Comparison of ENCODE assay signal across 1 cellular context in the genomic region with DNA sequence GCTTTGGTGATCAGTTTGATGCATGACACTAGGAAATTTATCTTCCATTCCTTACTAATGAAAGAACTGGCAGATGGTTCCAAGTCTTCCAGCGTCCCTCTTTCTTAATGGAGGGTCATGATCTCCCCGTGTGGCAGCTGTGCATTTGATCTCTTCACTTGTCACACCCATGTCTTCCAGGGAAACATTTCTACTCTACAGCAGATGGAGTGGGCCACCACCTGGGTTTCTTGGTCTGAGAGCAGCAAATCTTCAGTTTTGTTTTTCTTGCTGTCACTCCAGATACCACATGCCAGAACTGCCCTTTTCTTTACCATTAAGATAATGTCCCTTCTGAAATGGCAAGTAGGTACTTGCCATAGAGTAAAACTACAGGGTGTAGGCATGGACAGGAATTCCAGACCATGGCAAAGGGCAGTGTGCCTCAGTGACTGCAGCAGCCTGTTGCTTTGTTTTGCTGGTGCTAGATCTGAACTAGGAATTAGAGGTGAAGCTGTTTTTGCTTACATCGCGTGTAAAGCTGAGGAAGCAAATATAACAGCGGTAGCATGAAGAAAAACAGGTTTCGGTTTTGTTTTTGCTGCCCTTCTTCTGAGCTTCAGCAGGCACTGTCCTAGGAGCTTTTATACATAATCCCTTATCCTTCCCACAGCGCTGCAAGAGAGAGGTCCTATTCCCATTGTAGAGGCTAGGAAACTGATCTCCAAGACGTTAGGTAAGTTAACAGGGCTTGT.
TF ChIP-seq lines count a peak whose summit lies in the region.

No MANE protein-coding gene starts in this region.

TF ChIP-seq in IMR-90, 13 proteins besides CTCF, POLR2A, EP300 and RAD21 (continued from another document):
- TF ChIP-seq ELK1 (IDR thresholded peaks at IDR 0.05; ENCODE audit: borderline replicate concordance, low read depth, low read length) (no peak), MAFK (IDR thresholded peaks at IDR 0.05; ENCODE audit: low read depth, low read length) (no peak), MAZ (IDR thresholded peaks at IDR 0.05; ENCODE audit: borderline replicate concordance, low read depth, low read length) (no peak), FOS (IDR thresholded peaks at IDR 0.05; ENCODE audit: low read depth, low read length) (no peak)
